Comparison of ENCODE assay signal across 19 cellular contexts in the genomic region with DNA sequence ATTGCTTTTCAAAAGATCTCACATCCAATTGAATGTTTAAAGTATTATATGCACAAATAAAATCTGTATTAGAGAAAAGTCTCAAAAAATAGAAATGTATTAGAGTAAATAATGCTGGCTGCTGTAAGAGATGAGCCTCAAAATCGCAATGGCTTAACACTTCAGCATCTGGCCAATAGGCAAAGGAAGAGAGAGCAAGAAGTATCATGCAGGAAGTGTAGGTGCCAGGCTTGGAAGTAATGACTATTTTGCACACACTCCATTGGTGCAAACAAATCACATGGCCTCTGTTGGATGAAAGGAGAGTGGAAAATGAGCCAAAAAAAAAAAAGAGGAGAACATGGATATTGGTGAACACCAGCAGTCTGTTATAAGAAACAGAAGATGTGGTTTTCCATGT.
DNase-seq lines count a peak whose midpoint lies in the region; ATAC-seq and TF ChIP-seq lines count a peak whose summit lies in the region.
"Had no signal": no experiment of that assay in that cellular context is flagged by ENCODE, and none has a peak within 500 bp of the region (broad histone marks: within the 10 kb centered on the region; RNA-seq: fewer than 3 reads in every experiment).

No MANE protein-coding gene starts in this region.

- H2AFZ ChIP-seq in GM23338: no peak overlapping the region

- H3K4me1 ChIP-seq in GM23338 (ENCODE audit: insufficient read depth): peaks cover 22% of the 10 kb centered on the region
- H3K4me1 ChIP-seq: HAP-1 had no signal

- H3K36me3 ChIP-seq in GM23338 (ENCODE audit: insufficient read depth): no peaks in the 10 kb centered on the region
- H3K36me3 ChIP-seq: HAP-1, SJCRH30 had no signal

- no peak overlapping the region for H3K27ac ChIP-seq in GM23338 (ENCODE audit: low read depth)
- H3K27ac ChIP-seq: SJCRH30 had no signal

- H3K27me3 Mint-ChIP-seq in stimulated activated memory B cell treated with anti-CD40 and anti-IgM and Interleukin-4, amounts not matched to agents 10 μg/mL and 1 μg/mL and 100 μg/mL, for 72 hours: no peaks in the 10 kb centered on the region
- peaks cover 2% of the 10 kb centered on the region for H3K27me3 Mint-ChIP-seq in GM23338 (ENCODE audit: insufficient read depth, low read depth, poor library complexity)
- H3K27me3 Mint-ChIP-seq in activated T-cell treated with anti-CD3 and anti-CD28 coated beads, Interleukin-2, amount 50 U/mL, for 72 hours (ENCODE audit: low read depth): peaks cover 78% of the 10 kb centered on the region

- H3K4me3 ChIP-seq in GM23338: no peak overlapping the region
- H3K4me3 ChIP-seq: HAP-1, SJCRH30 had no signal

- no peak overlapping the region for H3K4me3 Mint-ChIP-seq in stimulated activated memory B cell treated with anti-CD40 and anti-IgM and Interleukin-4, amounts not matched to agents 10 μg/mL and 1 μg/mL and 100 μg/mL, for 72 hours
- H3K4me3 Mint-ChIP-seq in GM23338: no peak overlapping the region
- no peak overlapping the region for H3K4me3 Mint-ChIP-seq in activated T-cell treated with anti-CD3 and anti-CD28 coated beads, Interleukin-2, amount 50 U/mL, for 72 hours
- H3K4me3 Mint-ChIP-seq: CD8-positive, alpha-beta T cell had no signal

- H3K9me2 ChIP-seq in GM23338 (ENCODE audit: insufficient read depth): no peaks in the 10 kb centered on the region

- H3K79me2 ChIP-seq in GM23338 (replicated peaks; ENCODE audit: insufficient read depth): no peaks in the 10 kb centered on the region

- TF ChIP-seq CTCF in GM23338 (conservative IDR thresholded peaks at IDR 0.05; ENCODE audit: low read depth in 2 of 2): no peak

- ATAC-seq in GM18502 (IDR thresholded peaks at IDR 0.05; ENCODE audit: poor library complexity, unreplicated experiment) (peak; percentile 31), HG03460 (IDR thresholded peaks at IDR 0.05; ENCODE audit: unreplicated experiment) (peak; percentile 35), GM23338 (no peak)
- ATAC-seq in stimulated activated memory B cell treated with anti-CD40 and anti-IgM and Interleukin-4, amounts not matched to agents 10 μg/mL and 1 μg/mL and 100 μg/mL, for 72 hours: no peak
- ATAC-seq in activated T-cell treated with anti-CD3 and anti-CD28 coated beads, Interleukin-2, amount 50 U/mL, for 72 hours (replicated peaks in 1 of 2): no peak
- ATAC-seq: CD8-positive, alpha-beta T cell; HepG2 had no signal

- no peaks in the 10 kb centered on the region for H4K20me1 ChIP-seq in GM23338 (replicated peaks; ENCODE audit: insufficient read depth)

- H3K9me3 Mint-ChIP-seq in stimulated activated memory B cell treated with anti-CD40 and anti-IgM and Interleukin-4, amounts not matched to agents 10 μg/mL and 1 μg/mL and 100 μg/mL, for 72 hours: peaks cover 4% of the 10 kb centered on the region
- H3K9me3 Mint-ChIP-seq in GM23338: no peaks in the 10 kb centered on the region
- H3K9me3 Mint-ChIP-seq in activated T-cell treated with anti-CD3 and anti-CD28 coated beads, Interleukin-2, amount 50 U/mL, for 72 hours: no peaks in the 10 kb centered on the region
- H3K9me3 Mint-ChIP-seq: CD8-positive, alpha-beta T cell had no signal

- H3K4me1 Mint-ChIP-seq in stimulated activated memory B cell treated with anti-CD40 and anti-IgM and Interleukin-4, amounts not matched to agents 10 μg/mL and 1 μg/mL and 100 μg/mL, for 72 hours: peaks cover 48% of the 10 kb centered on the region
- peaks cover 27% of the 10 kb centered on the region for H3K4me1 Mint-ChIP-seq in GM23338
- no peaks in the 10 kb centered on the region for H3K4me1 Mint-ChIP-seq in activated T-cell treated with anti-CD3 and anti-CD28 coated beads, Interleukin-2, amount 50 U/mL, for 72 hours (ENCODE audit: low read depth)

- H3K27ac Mint-ChIP-seq in stimulated activated memory B cell treated with anti-CD40 and anti-IgM and Interleukin-4, amounts not matched to agents 10 μg/mL and 1 μg/mL and 100 μg/mL, for 72 hours: peak overlapping the region; percentile 77
- H3K27ac Mint-ChIP-seq in GM23338: no peak overlapping the region
- no peak overlapping the region for H3K27ac Mint-ChIP-seq in activated T-cell treated with anti-CD3 and anti-CD28 coated beads, Interleukin-2, amount 50 U/mL, for 72 hours
- H3K27ac Mint-ChIP-seq: CD8-positive, alpha-beta T cell had no signal

- DNase-seq in RPMI8226 (peak; percentile 42), GM23338 (ENCODE audit: low spot score) (no peak), NCI-H524 treated with DMSO at 0.1 percent for 48 hours (lab: John Stamatoyannopoulos, UW) (no peak), DMS114 treated with DMSO at 0.1 percent for 48 hours (lab: John Stamatoyannopoulos, UW; ENCODE audit: unreplicated experiment) (no peak)
- no peak for DNase-seq in activated T-cell treated with anti-CD3 and anti-CD28 coated beads, Interleukin-2, amount 50 U/mL, for 72 hours
- DNase-seq: ACHN; AML-193; CD8-positive, alpha-beta T cell; DMS79 treated with DMSO at 0.1 percent for 48 hours; Kasumi-1; NCI-H187 treated with DMSO at 0.1 percent for 48 hours; NCI-H69; SJCRH30; SW 1271 had no signal

- H3K27me3 ChIP-seq in GM23338 (ENCODE audit: insufficient read depth): no peaks in the 10 kb centered on the region
- H3K27me3 ChIP-seq: SJCRH30 had no signal

- no peaks in the 10 kb centered on the region for H3K36me3 Mint-ChIP-seq in stimulated activated memory B cell treated with anti-CD40 and anti-IgM and Interleukin-4, amounts not matched to agents 10 μg/mL and 1 μg/mL and 100 μg/mL, for 72 hours
- H3K36me3 Mint-ChIP-seq in GM23338 (ENCODE audit: low read depth): no peaks in the 10 kb centered on the region
- peaks cover 0 to 2% of the 10 kb centered on the region in 2 donors for H3K36me3 Mint-ChIP-seq in activated T-cell treated with anti-CD3 and anti-CD28 coated beads, Interleukin-2, amount 50 U/mL, for 72 hours (ENCODE audit: insufficient read depth in 2 of 2)
- H3K36me3 Mint-ChIP-seq: CD8-positive, alpha-beta T cell had no signal

- no peak overlapping the region for H3K4me2 ChIP-seq in GM23338

- no peaks in the 10 kb centered on the region for H3F3A ChIP-seq in GM23338 (replicated peaks; ENCODE audit: low read depth)

TF ChIP-seq in GM23338, 12 proteins besides CTCF, POLR2A, EP300 and RAD21:
- no peak for TF ChIP-seq ZNF331 (CRISPR knock-in tag; IDR thresholded peaks at IDR 0.05; ENCODE audit: low read depth)
- TF ChIP-seq JUNB (IDR thresholded peaks at IDR 0.05; ENCODE audit: unreplicated experiment): no peak

Comparison
In these comparisons a context has a peak if more than half of its experiments do, and no peak if none do; other contexts are left out.
1. ATAC-seq: peak in GM18502 (single experiment) and HG03460 (single experiment); none in stimulated activated memory B cell treated with anti-CD40 and anti-IgM and Interleukin-4, amounts not matched to agents 10 μg/mL and 1 μg/mL and 100 μg/mL, for 72 hours (single experiment), GM23338 (single experiment) and activated T-cell treated with anti-CD3 and anti-CD28 coated beads, Interleukin-2, amount 50 U/mL, for 72 hours (0 of 2).